In genomic region chr19:19040417-19040816, GRCh38 we compare ENCODE assay signal across 9 cellular contexts. TPM values are rescaled to one million over a fixed set of nuclear protein-coding genes. Genes with fewer than 3 reads are reported as not detected.
DNase-seq lines count a peak whose midpoint lies in the region; ATAC-seq and TF ChIP-seq lines count a peak whose summit lies in the region.
"Had no signal": no experiment of that assay in that cellular context is flagged by ENCODE, and none has a peak within 500 bp of the region (broad histone marks: within the 10 kb centered on the region; RNA-seq: fewer than 3 reads in every experiment).

No MANE protein-coding gene starts in this region.

- TF ChIP-seq EP300 in sigmoid colon (IDR thresholded peaks at IDR 0.05), result no peak

- peaks cover 4% of the 10 kb centered on the region; the same call in 1 of the 2 replicates for H4K20me1 ChIP-seq in OCI-LY7 (ENCODE audit: insufficient read depth, low read length)

- H3K4me2 ChIP-seq in OCI-LY7 (ENCODE audit: low read length), result peak overlapping the region; percentile 31

- CTCF ChIA-PET in CD8-positive, alpha-beta memory T cell (lab: Charles Lee), result no interaction called here
- CTCF ChIA-PET in OCI-LY7 (lab: Charles Lee; ENCODE audit: unreplicated experiment), result no interaction called here

- H3K4me3 Mint-ChIP-seq in CD8-positive, alpha-beta memory T cell, result peak overlapping the region in 1 of 7 donors; percentile 52

- H2AFZ ChIP-seq in OCI-LY7 (ENCODE audit: low read length), result no peak overlapping the region

- H3K9me2 ChIP-seq in OCI-LY7 (ENCODE audit: insufficient read depth, low read length), result no peaks in the 10 kb centered on the region

- intact Hi-C loops in OCI-LY7 (cut with micrococcal nuclease; ENCODE audit: unreplicated experiment) (no loop called here), sigmoid colon (cut with DNase I) (no loop called here)

- H3K4me1 ChIP-seq in CD8-positive, alpha-beta memory T cell (ENCODE audit: insufficient read depth, low read length), result peaks cover 17% of the 10 kb centered on the region
- peaks cover 23% of the 10 kb centered on the region for H3K4me1 ChIP-seq in OCI-LY7 (ENCODE audit: insufficient read depth, low read length, poor library complexity, severe bottlenecking)
- H3K4me1 ChIP-seq in sigmoid colon, result peaks cover 0 to 8% (median 6%) of the 10 kb centered on the region in 4 donors

- no peak for TF ChIP-seq POLR2A in sigmoid colon (IDR thresholded peaks at IDR 0.05)

- no peaks in the 10 kb centered on the region for H3K27me3 ChIP-seq in CD8-positive, alpha-beta memory T cell (ENCODE audit: insufficient read depth, low read length, poor library complexity, severe bottlenecking)
- no peaks in the 10 kb centered on the region for H3K27me3 ChIP-seq in sigmoid colon

- no TSS peak for BruUV-seq in OCI-LY7 (replicated peaks; lab: Mats Ljungman, UMichigan)

- H3K27ac Mint-ChIP-seq in CD8-positive, alpha-beta memory T cell, result peak overlapping the region; percentile 17 to 92 (median 74)

- H3K27me3 Mint-ChIP-seq in CD8-positive, alpha-beta memory T cell, result no peaks in the 10 kb centered on the region

- peaks cover 73% of the 10 kb centered on the region for H3K79me2 ChIP-seq in OCI-LY7 (ENCODE audit: insufficient read depth, low read depth, low read length)

- peaks cover 0 to 32% (median 8%) of the 10 kb centered on the region in 3 donors for H3K36me3 Mint-ChIP-seq in CD8-positive, alpha-beta memory T cell

- POLR2A ChIA-PET in CD8-positive, alpha-beta memory T cell (lab: Charles Lee), result interaction anchor here (0.6 to 0.9 kb wide), 2 partner anchors 23 to 106 kb away, joined by 3 to 9 read pairs; no protein-coding TSS in a partner anchor
- POLR2A ChIA-PET in OCI-LY7 (lab: Charles Lee), result interaction anchor here (0.6 kb wide), 1 partner anchor 494 kb away, joined by 3 read pairs; no protein-coding TSS in a partner anchor

- H3K4me1 Mint-ChIP-seq in CD8-positive, alpha-beta memory T cell, result peaks cover 11 to 28% (median 23%) of the 10 kb centered on the region in 3 donors

- WGBS in sigmoid colon, 2 donors, result 63 to 75% methylated on average over 7 of the region's 7 CpGs

- H3K9me3 Mint-ChIP-seq in CD8-positive, alpha-beta memory T cell, result no peaks in the 10 kb centered on the region

- no peak for TF ChIP-seq CTCF in OCI-LY7 (conservative IDR thresholded peaks at IDR 0.05; ENCODE audit: low read length)
- TF ChIP-seq CTCF in sigmoid colon (IDR thresholded peaks at IDR 0.05), result no peak

- DNase-seq in CD8-positive, alpha-beta memory T cell, result no peak
- DNase-seq in OCI-LY7 (ENCODE audit: low spot score) (no peak), fibroblast of the conjunctiva (ENCODE audit: low read depth) (peak; percentile 96), sigmoid colon (peak; percentile 89), SW 1271 (lab: John Stamatoyannopoulos, UW) (no peak), 8988T (no peak)
- no peak for DNase-seq in stimulated activated CD4-positive, alpha-beta T cell treated with anti-CD3 and anti-CD28 coated beads, Interleukin-1b, Interleukin-23, amount 100 ng/mL, for 48 hours
- DNase-seq: occipital lobe had no signal

- peaks cover 7% of the 10 kb centered on the region for H3K36me3 ChIP-seq in CD8-positive, alpha-beta memory T cell (ENCODE audit: insufficient read depth, low read length)
- H3K36me3 ChIP-seq in OCI-LY7 (ENCODE audit: insufficient read depth, low read length) (peaks cover 83% of the 10 kb centered on the region), sigmoid colon (peaks cover 0 to 28% (median 9%) of the 10 kb centered on the region in 4 donors)

- no peak for ATAC-seq in GM21786 (IDR thresholded peaks at IDR 0.05; ENCODE audit: unreplicated experiment)

- no peak overlapping the region for H3K4me3 ChIP-seq in CD8-positive, alpha-beta memory T cell (ENCODE audit: low read length)
- H3K4me3 ChIP-seq in OCI-LY7 (ENCODE audit: low read depth, low read length, poor library complexity, severe bottlenecking), result no peak overlapping the region
- H3K4me3 ChIP-seq in sigmoid colon, result no peak overlapping the region

- no peak overlapping the region for H3K27ac ChIP-seq in CD8-positive, alpha-beta memory T cell (ENCODE audit: low read depth, low read length)
- H3K27ac ChIP-seq in OCI-LY7 (ENCODE audit: low read depth, low read length, poor library complexity, severe bottlenecking) (peak overlapping the region; percentile 72), sigmoid colon (peak overlapping the region in 3 of 4 donors; percentile 14 to 49 (median 34))

- H3K9me3 ChIP-seq in CD8-positive, alpha-beta memory T cell (ENCODE audit: low read length), result no peaks in the 10 kb centered on the region
- H3K9me3 ChIP-seq in OCI-LY7 (ENCODE audit: low read length) (peaks cover 8% of the 10 kb centered on the region; the same call in 1 of the 2 replicates), sigmoid colon (no peaks in the 10 kb centered on the region)

RNA-seq across cellular contexts. Expression of gene ARMC6, which starts 7.0 kb away (rescaled TPM):
- 10 to 100 TPM; 57.6 to 61.9 TPM for total RNA-seq in CD8-positive, alpha-beta memory T cell
- 34.1 TPM for polyA plus RNA-seq in CD8-positive, alpha-beta memory T cell
- 72.4 and 104 TPM in 2 replicates for total RNA-seq in OCI-LY7 (2014; rRNA removed; shearing (Covaris generic))
- total RNA-seq in OCI-LY7 (2022) (53.3 and 63.9 TPM in 2 replicates), sigmoid colon (10 to 100 TPM; 11.4 to 21.7 (median 13.5) TPM)
- 10 to 100 TPM; 15.6 to 23.5 (median 20.3) TPM for polyA plus RNA-seq in sigmoid colon

RNA-seq across cellular contexts. Expression of gene SUGP2, which starts 7.1 kb away (rescaled TPM):
- total RNA-seq in CD8-positive, alpha-beta memory T cell, result 10 to 100 TPM; 77.6 to 81.2 TPM
- polyA plus RNA-seq in CD8-positive, alpha-beta memory T cell, result 10.0 TPM
- total RNA-seq in OCI-LY7 (2014; rRNA removed; shearing (Covaris generic)), result 111 and 113 TPM in 2 replicates
- total RNA-seq in OCI-LY7 (2022) (229 and 288 TPM in 2 replicates), sigmoid colon (10 to 100 TPM; 25.0 to 82.3 (median 33.2) TPM)
- polyA plus RNA-seq in sigmoid colon, result 10 to 100 TPM in 1 of 3 donors, 1 to 10 TPM in 2; 7.8 to 45.8 (median 9.0) TPM

RNA-seq across cellular contexts. Expression of gene SLC25A42, which starts 23.4 kb away (rescaled TPM):
- total RNA-seq in CD8-positive, alpha-beta memory T cell, result 10 to 100 TPM; 10.4 to 11.3 TPM
- polyA plus RNA-seq in CD8-positive, alpha-beta memory T cell, result 19.3 TPM
- total RNA-seq in OCI-LY7 (2014; rRNA removed; shearing (Covaris generic)), result 12.9 and 13.8 TPM in 2 replicates
- total RNA-seq in OCI-LY7 (2022), result 23.4 and 25.2 TPM in 2 replicates
- 1 to 10 TPM; 6.3 to 8.2 (median 7.3) TPM for total RNA-seq in sigmoid colon
- polyA plus RNA-seq in sigmoid colon, result 1 to 10 TPM; 2.4 to 9.5 (median 9.0) TPM

Comparison
In these comparisons a context has a peak if more than half of its experiments do, and no peak if none do; other contexts are left out.
1. DNase-seq: peak in fibroblast of the conjunctiva (single experiment) and sigmoid colon (single experiment); none in CD8-positive, alpha-beta memory T cell (0 of 5), OCI-LY7 (single experiment), stimulated activated CD4-positive, alpha-beta T cell treated with anti-CD3 and anti-CD28 coated beads, Interleukin-1b, Interleukin-23, amount 100 ng/mL, for 48 hours (single experiment), SW 1271 (0 of 2) and 8988T (single experiment).